ENCODE assay signal across 11 cellular contexts in genomic region chr11:75160328-75160757, GRCh38. TPM values are rescaled to one million over a fixed set of nuclear protein-coding genes. Genes with fewer than 3 reads are reported as not detected.
DNase-seq lines count a peak whose midpoint lies in the region; ATAC-seq, FAIRE-seq and TF ChIP-seq lines count a peak whose summit lies in the region.
"Had no signal": no experiment of that assay in that cellular context is flagged by ENCODE, and none has a peak within 500 bp of the region (broad histone marks: within the 10 kb centered on the region; RNA-seq: fewer than 3 reads in every experiment).

No MANE protein-coding gene starts in this region.

- TF ChIP-seq POLR2A in thyroid gland (IDR thresholded peaks at IDR 0.05) (no peak), H54 (IDR thresholded peaks at IDR 0.05; ENCODE audit: low read depth, low read length) (no peak)

- no peaks in the 10 kb centered on the region for H3K36me3 ChIP-seq in endodermal cell (ENCODE audit: control insufficient read depth, insufficient read depth, low read length)
- H3K36me3 ChIP-seq in lower lobe of right lung, result peaks cover 32% of the 10 kb centered on the region
- no peaks in the 10 kb centered on the region for H3K36me3 ChIP-seq in thyroid gland

- H3K27ac ChIP-seq in endodermal cell (ENCODE audit: low read depth, low read length), result no peak overlapping the region
- peak overlapping the region; percentile 81 for H3K27ac ChIP-seq in lower lobe of right lung
- peak overlapping the region in 2 of 3 donors; percentile 49 to 58 for H3K27ac ChIP-seq in thyroid gland
- H3K27ac ChIP-seq: epithelial cell of prostate had no signal

- H3K27me3 Mint-ChIP-seq in endodermal cell (ENCODE audit: insufficient read depth), result peaks cover 1% of the 10 kb centered on the region

- H3K4me3 Mint-ChIP-seq in endodermal cell, result no peak overlapping the region

- peak in 1 of 2 donors; percentile 24 for ATAC-seq in lower lobe of right lung
- ATAC-seq in HG03378 (IDR thresholded peaks at IDR 0.05; ENCODE audit: unreplicated experiment), result no peak
- ATAC-seq in activated CD4-positive, CD25-positive, alpha-beta regulatory T cell treated with anti-CD3 and anti-CD28 coated beads, Interleukin-2, amount 50 U/mL, for 24 hours, result no peak

- H3K4me1 ChIP-seq in endodermal cell (ENCODE audit: control insufficient read depth, insufficient read depth, low read length) (peaks cover 15% of the 10 kb centered on the region), lower lobe of right lung (peaks cover 72% of the 10 kb centered on the region), thyroid gland (peaks cover 7 to 19% of the 10 kb centered on the region in 2 donors)

- H3K9me3 ChIP-seq in endodermal cell (ENCODE audit: control insufficient read depth, low read length), result peaks cover 8% of the 10 kb centered on the region
- H3K9me3 ChIP-seq in lower lobe of right lung, result no peaks in the 10 kb centered on the region
- H3K9me3 ChIP-seq in thyroid gland, result no peaks in the 10 kb centered on the region

- no peak overlapping the region for H3K9ac ChIP-seq in endodermal cell (ENCODE audit: extremely low read depth, low read length, poor library complexity, severe bottlenecking)

- intact Hi-C loops in lower lobe of right lung (cut with DNase I) (no loop called here), thyroid gland (cut with DNase I) (no loop called here)

- no peaks in the 10 kb centered on the region for H3K27me3 ChIP-seq in endodermal cell (ENCODE audit: control insufficient read depth, insufficient read depth, low read length, poor library complexity, severe bottlenecking)
- no peaks in the 10 kb centered on the region for H3K27me3 ChIP-seq in lower lobe of right lung (ENCODE audit: low read depth)
- H3K27me3 ChIP-seq in thyroid gland, result no peaks in the 10 kb centered on the region

- FAIRE-seq in H54 (lab: Jason Lieb, UNC), result no peak

- DNase-seq in NCI-H2029 (lab: John Stamatoyannopoulos, UW) (peak; percentile 74), endodermal cell (no peak), lower lobe of right lung (no peak), thyroid gland (peak; percentile 61 to 69), H54 (ENCODE audit: insufficient read length, low spot score) (no peak)
- DNase-seq: activated CD4-positive, alpha-beta T cell treated with anti-CD3 and anti-CD28 coated beads for 48 hours; COR-L47; retina had no signal

- peaks cover 3% of the 10 kb centered on the region for H3K9me3 Mint-ChIP-seq in endodermal cell

- 80 to 84% methylated on average over 6 of the region's 6 CpGs for WGBS in endodermal cell (ENCODE audit: insufficient coverage in 1 of 2, insufficient read length in 1 of 2), 2 experiments
- WGBS in thyroid gland, 2 donors, result 26 to 28% methylated on average over 6 of the region's 6 CpGs

- peak overlapping the region; percentile 3 for H3K4me3 ChIP-seq in endodermal cell (ENCODE audit: low read length)
- H3K4me3 ChIP-seq in lower lobe of right lung, result peak overlapping the region; percentile 4
- no peak overlapping the region for H3K4me3 ChIP-seq in thyroid gland (replicated peaks in 1 of 3)

- H3K36me3 Mint-ChIP-seq in endodermal cell (ENCODE audit: low read depth), result no peaks in the 10 kb centered on the region

- H3K4me1 Mint-ChIP-seq in endodermal cell, result peaks cover 27% of the 10 kb centered on the region

- no peak overlapping the region for H3K27ac Mint-ChIP-seq in endodermal cell

- TF ChIP-seq CTCF in endodermal cell (conservative IDR thresholded peaks at IDR 0.05) (no peak), lower lobe of right lung (IDR thresholded peaks at IDR 0.05) (no peak), thyroid gland (IDR thresholded peaks at IDR 0.05) (no peak)

RNA-seq across cellular contexts. Expression of gene SLCO2B1, which starts 9.4 kb away (rescaled TPM):
- total RNA-seq in endodermal cell, result 1 to 10 TPM; 1.1 to 1.9 TPM
- 0.71 TPM for polyA plus RNA-seq in endodermal cell (2013, experiment 1 of 2)
- polyA plus RNA-seq in endodermal cell (2013, experiment 2 of 2), result 0.21 TPM
- 332 TPM for total RNA-seq in lower lobe of right lung
- total RNA-seq in thyroid gland, result 100 to 1,000 TPM in 1 of 4 donors, 10 to 100 TPM in 3; 22.0 to 244 (median 56.9) TPM

Comparison
In these comparisons a context has a peak if more than half of its experiments do, and no peak if none do; other contexts are left out.
1. DNase-seq: peak in NCI-H2029 (single experiment) and thyroid gland (2 of 2); none in endodermal cell (single experiment), lower lobe of right lung (single experiment) and H54 (single experiment).
2. H3K4me3 ChIP-seq: peak in endodermal cell (single experiment) and lower lobe of right lung (single experiment); none in thyroid gland (0 of 3).
3. RNA of gene SLCO2B1, which starts 9.4 kb away (total RNA-seq): 332 TPM in lower lobe of right lung (single experiment) and 22.0 to 244 TPM in thyroid gland; 1.1 to 1.9 TPM in endodermal cell; every median in the first group is over 4 times any median in the second.